In genomic region chr5:124634820-124635323, GRCh38 we compare ENCODE assay signal across 16 cellular contexts.
DNase-seq lines count a peak whose midpoint lies in the region; ATAC-seq and TF ChIP-seq lines count a peak whose summit lies in the region.
"Had no signal": no experiment of that assay in that cellular context is flagged by ENCODE, and none has a peak within 500 bp of the region (broad histone marks: within the 10 kb centered on the region; RNA-seq: fewer than 3 reads in every experiment).

No MANE protein-coding gene starts in this region.

- H3K27me3 Mint-ChIP-seq in nephron progenitor cell (ENCODE audit: low read depth, poor library complexity) = no peaks in the 10 kb centered on the region

- H3K27me3 ChIP-seq in mammary epithelial cell (ENCODE audit: insufficient read depth, low read length) (no peaks in the 10 kb centered on the region), breast epithelium (no peaks in the 10 kb centered on the region), RWPE2 (ENCODE audit: insufficient read depth, poor library complexity, severe bottlenecking) (no peaks in the 10 kb centered on the region), foreskin keratinocyte (no peaks in the 10 kb centered on the region)
- H3K27me3 ChIP-seq: SJCRH30, transverse colon had no signal

- no peak overlapping the region for H3K4me3 Mint-ChIP-seq in nephron progenitor cell
- H3K4me3 Mint-ChIP-seq: activated naive CD8-positive, alpha-beta T cell treated with anti-CD3 and anti-CD28 coated beads, Interleukin-2, amount 10 ng/mL, durations not matched to agents 7 days and 5 days had no signal

- DNase-seq in mammary epithelial cell (peak; percentile 31), breast epithelium (ENCODE audit: low spot score in 2 of 2) (no peak), RWPE2 (ENCODE audit: low spot score) (no peak), foreskin keratinocyte (peak in 1 of 2 donors; percentile 22), nephron progenitor cell (no peak), AML-193 (lab: John Stamatoyannopoulos, UW) (no peak), NCI-H187 treated with DMSO at 0.1 percent for 48 hours (lab: John Stamatoyannopoulos, UW) (no peak)
- DNase-seq: ACHN; activated CD8-positive, alpha-beta memory T cell treated with anti-CD3 and anti-CD28 coated beads, Interleukin-2, amount 50 U/mL, for 48 hours; activated naive CD8-positive, alpha-beta T cell treated with anti-CD3 and anti-CD28 coated beads, Interleukin-2, amount 10 ng/mL, durations not matched to agents 7 days and 5 days; left ventricle myocardium superior; NCI-H1694; nucleus accumbens; SJCRH30; transverse colon had no signal

- H3K79me2 ChIP-seq in mammary epithelial cell (ENCODE audit: insufficient read depth, low read length) = no peaks in the 10 kb centered on the region

- TF ChIP-seq POLR2A in breast epithelium (IDR thresholded peaks at IDR 0.05) = no peak

- no peaks in the 10 kb centered on the region for H3K9me3 ChIP-seq in mammary epithelial cell (replicated peaks; ENCODE audit: insufficient read depth, low read length)
- no peaks in the 10 kb centered on the region for H3K9me3 ChIP-seq in breast epithelium
- H3K9me3 ChIP-seq in RWPE2 (ENCODE audit: severe bottlenecking) = no peaks in the 10 kb centered on the region
- H3K9me3 ChIP-seq: transverse colon had no signal

- H3K27ac ChIP-seq in mammary epithelial cell (ENCODE audit: insufficient read depth, low read depth, low read length) = no peak overlapping the region
- no peak overlapping the region for H3K27ac ChIP-seq in breast epithelium
- no peak overlapping the region for H3K27ac ChIP-seq in RWPE2 (ENCODE audit: poor library complexity, severe bottlenecking)
- no peak overlapping the region for H3K27ac ChIP-seq in foreskin keratinocyte
- H3K27ac ChIP-seq: SJCRH30, transverse colon had no signal

- TF ChIP-seq CTCF in mammary epithelial cell (conservative IDR thresholded peaks at IDR 0.05 in 1 of 2, IDR thresholded peaks at IDR 0.05 in 1 of 2; ENCODE audit: extremely low read depth in 1 of 2, insufficient read depth in 1 of 2, low read depth in 1 of 2, low read length in 2 of 2) = no peak
- no peak for TF ChIP-seq CTCF in breast epithelium (IDR thresholded peaks at IDR 0.05)
- TF ChIP-seq CTCF in RWPE2 (IDR thresholded peaks at IDR 0.05; ENCODE audit: poor library complexity, severe bottlenecking) = no peak
- no peak for TF ChIP-seq CTCF in foreskin keratinocyte (conservative IDR thresholded peaks at IDR 0.05)
- no peak for TF ChIP-seq CTCF in nephron progenitor cell (IDR thresholded peaks at IDR 0.05)

- H4K20me1 ChIP-seq in mammary epithelial cell (ENCODE audit: insufficient read depth, low read length) = no peaks in the 10 kb centered on the region

- no peak overlapping the region for H3K9ac ChIP-seq in mammary epithelial cell (ENCODE audit: insufficient read depth, low read length)

- H3K27ac Mint-ChIP-seq in nephron progenitor cell = no peak overlapping the region
- H3K27ac Mint-ChIP-seq: activated naive CD8-positive, alpha-beta T cell treated with anti-CD3 and anti-CD28 coated beads, Interleukin-2, amount 10 ng/mL, durations not matched to agents 7 days and 5 days had no signal

- CTCF ChIA-PET in mammary epithelial cell (lab: Charles Lee; ENCODE audit: low non-redundant PET) = no interaction called here

- H3K36me3 Mint-ChIP-seq in nephron progenitor cell (ENCODE audit: low read depth) = peaks cover 76% of the 10 kb centered on the region
- H3K36me3 Mint-ChIP-seq: activated naive CD8-positive, alpha-beta T cell treated with anti-CD3 and anti-CD28 coated beads, Interleukin-2, amount 10 ng/mL, durations not matched to agents 7 days and 5 days had no signal

- in situ Hi-C loops in mammary epithelial cell (cut with MboI; ENCODE audit: low sequenced_read_pairs in 2 of 2) = no loop called here

- no TSS peak for BruUV-seq in mammary epithelial cell (replicated peaks; lab: Mats Ljungman, UMichigan)

- dilution Hi-C loops in mammary epithelial cell (cut with HindIII; ENCODE audit: low sequenced_read_pairs) = no loop called here

- intact Hi-C loops in mammary epithelial cell (cut with micrococcal nuclease) (no loop called here), breast epithelium (cut with DNase I; ENCODE audit: low total_unique reads) (no loop called here)

- H3K4me2 ChIP-seq in mammary epithelial cell (ENCODE audit: insufficient read depth, low read depth, low read length) = no peak overlapping the region

- peaks cover 75% of the 10 kb centered on the region for H3K4me1 Mint-ChIP-seq in nephron progenitor cell
- H3K4me1 Mint-ChIP-seq: activated naive CD8-positive, alpha-beta T cell treated with anti-CD3 and anti-CD28 coated beads, Interleukin-2, amount 10 ng/mL, durations not matched to agents 7 days and 5 days had no signal

- no peak overlapping the region for H2AFZ ChIP-seq in mammary epithelial cell (ENCODE audit: low read depth, low read length)

- no peaks in the 10 kb centered on the region for H3K36me3 ChIP-seq in mammary epithelial cell (ENCODE audit: insufficient read depth, low read length)
- H3K36me3 ChIP-seq in breast epithelium = no peaks in the 10 kb centered on the region
- no peaks in the 10 kb centered on the region for H3K36me3 ChIP-seq in RWPE2 (ENCODE audit: low read depth)
- H3K36me3 ChIP-seq: SJCRH30, transverse colon had no signal

- ATAC-seq in RWPE2 (ENCODE audit: low read depth) (peak; percentile 88), foreskin keratinocyte (peak; percentile 34)
- no peak for ATAC-seq in activated CD4-positive, CD25-positive, alpha-beta regulatory T cell treated with anti-CD3 and anti-CD28 coated beads, Interleukin-2, amount 50 U/mL, for 24 hours
- ATAC-seq: left ventricle myocardium superior had no signal

- no peaks in the 10 kb centered on the region for H3K9me3 Mint-ChIP-seq in nephron progenitor cell
- H3K9me3 Mint-ChIP-seq: activated naive CD8-positive, alpha-beta T cell treated with anti-CD3 and anti-CD28 coated beads, Interleukin-2, amount 10 ng/mL, durations not matched to agents 7 days and 5 days had no signal

- H3K4me1 ChIP-seq in mammary epithelial cell (ENCODE audit: insufficient read depth, low read length) = peaks cover 6% of the 10 kb centered on the region
- no peaks in the 10 kb centered on the region for H3K4me1 ChIP-seq in breast epithelium
- peaks cover 8% of the 10 kb centered on the region for H3K4me1 ChIP-seq in RWPE2 (ENCODE audit: insufficient read depth, poor library complexity, severe bottlenecking)
- no peaks in the 10 kb centered on the region for H3K4me1 ChIP-seq in foreskin keratinocyte

- 90% methylated on average over 3 of the region's 3 CpGs for WGBS in mammary epithelial cell (ENCODE audit: low coverage, missing lambda C conversion rate)

- H3K4me3 ChIP-seq in mammary epithelial cell (replicated peaks in 1 of 3; ENCODE audit: insufficient read depth in 1 of 3, low read depth in 2 of 3, low read length in 3 of 3) (no peak overlapping the region), breast epithelium (no peak overlapping the region), RWPE2 (ENCODE audit: severe bottlenecking) (no peak overlapping the region)
- H3K4me3 ChIP-seq: SJCRH30, transverse colon had no signal

Comparison
In these comparisons a context has a peak if more than half of its experiments do, and no peak if none do; other contexts are left out.
1. ATAC-seq: peak in RWPE2 (single experiment) and foreskin keratinocyte (single experiment); none in activated CD4-positive, CD25-positive, alpha-beta regulatory T cell treated with anti-CD3 and anti-CD28 coated beads, Interleukin-2, amount 50 U/mL, for 24 hours (0 of 2).